8 cellular contexts compared by ENCODE assay signal in genomic region chr16:14629919-14630619, GRCh38. TPM values are rescaled to one million over a fixed set of nuclear protein-coding genes. Genes with fewer than 3 reads are reported as not detected.
DNase-seq lines count a peak whose midpoint lies in the region; ATAC-seq and TF ChIP-seq lines count a peak whose summit lies in the region.

A gene with protein sequence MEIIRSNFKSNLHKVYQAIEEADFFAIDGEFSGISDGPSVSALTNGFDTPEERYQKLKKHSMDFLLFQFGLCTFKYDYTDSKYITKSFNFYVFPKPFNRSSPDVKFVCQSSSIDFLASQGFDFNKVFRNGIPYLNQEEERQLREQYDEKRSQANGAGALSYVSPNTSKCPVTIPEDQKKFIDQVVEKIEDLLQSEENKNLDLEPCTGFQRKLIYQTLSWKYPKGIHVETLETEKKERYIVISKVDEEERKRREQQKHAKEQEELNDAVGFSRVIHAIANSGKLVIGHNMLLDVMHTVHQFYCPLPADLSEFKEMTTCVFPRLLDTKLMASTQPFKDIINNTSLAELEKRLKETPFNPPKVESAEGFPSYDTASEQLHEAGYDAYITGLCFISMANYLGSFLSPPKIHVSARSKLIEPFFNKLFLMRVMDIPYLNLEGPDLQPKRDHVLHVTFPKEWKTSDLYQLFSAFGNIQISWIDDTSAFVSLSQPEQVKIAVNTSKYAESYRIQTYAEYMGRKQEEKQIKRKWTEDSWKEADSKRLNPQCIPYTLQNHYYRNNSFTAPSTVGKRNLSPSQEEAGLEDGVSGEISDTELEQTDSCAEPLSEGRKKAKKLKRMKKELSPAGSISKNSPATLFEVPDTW (minus strand): TSS chr16:14630260. CDS start chr16:14630125, 135 bp downstream.

- H3K4me1 Mint-ChIP-seq in immature natural killer cell = peaks cover 58 to 78% of the 10 kb centered on the region in 2 donors

- H3K4me3 Mint-ChIP-seq in immature natural killer cell = peak within 1 kb of the TSS; percentile 94 to 100 (median 97)

- in situ Hi-C loops in GM18951 (cut with MboI; ENCODE audit: low sequenced_read_pairs, unreplicated experiment) = no loop called here

- H3K27me3 Mint-ChIP-seq in immature natural killer cell (ENCODE audit: low read depth in 3 of 3) = peaks cover 18 to 31% (median 18%) of the 10 kb centered on the region in 3 donors

- H3K9me3 Mint-ChIP-seq in immature natural killer cell = peaks cover 0 to 1% (median 0%) of the 10 kb centered on the region in 6 donors

- peak within 1 kb of the TSS; percentile 97 for H3K4me3 ChIP-seq in AG04449 (ENCODE audit: low read depth, low read length)

- TF ChIP-seq POLR2A in GM18951 (IDR thresholded peaks at IDR 0.05; ENCODE audit: extremely low read depth, insufficient read depth, insufficient read length) = peak; percentile 97

- ATAC-seq in HG03196 (IDR thresholded peaks at IDR 0.05; ENCODE audit: unreplicated experiment) = peak; percentile 53

- H3K27ac ChIP-seq in caudate nucleus (ENCODE audit: low read depth, low read length) = peak within 1 kb of the TSS; percentile 80

- H3K27ac Mint-ChIP-seq in immature natural killer cell = peak within 1 kb of the TSS; percentile 98 to 100 (median 100)

- DNase-seq in AG04449 (ENCODE audit: low read depth, low spot score) (peak; percentile 74), NCI-H345 treated with DMSO at 0.1 percent for 48 hours (lab: John Stamatoyannopoulos, UW; ENCODE audit: unreplicated experiment) (peak; percentile 82), caudate nucleus (lab: John Stamatoyannopoulos, UW) (peak; percentile 20 to 97 (median 89)), immature natural killer cell (peak; percentile 98 to 99 (median 98)), smooth muscle cell of the brain vasculature (ENCODE audit: low read depth, low spot score) (peak; percentile 92)
- peak; percentile 91 to 97 (median 96) for DNase-seq in activated CD4-positive, CD25-positive, alpha-beta regulatory T cell (lab: John Stamatoyannopoulos, UW)

- TF ChIP-seq CTCF in AG04449 (IDR thresholded peaks at IDR 0.05; ENCODE audit: insufficient read depth, low read length, missing control alignments) = no peak

- POLR2A ChIA-PET in AG04449 (lab: Yijun Ruan, JAX) = no interaction called here

- peaks cover 5 to 16% (median 9%) of the 10 kb centered on the region in 3 donors for H3K36me3 Mint-ChIP-seq in immature natural killer cell

- CTCF ChIA-PET in AG04449 (lab: Yijun Ruan, JAX) = interaction anchor here (0.8 to 0.9 kb wide), 2 partner anchors 101 to 380 kb away, joined by 3 to 4 read pairs; no protein-coding TSS in a partner anchor

RNA-seq across cellular contexts. Expression of the gene that starts here (rescaled TPM):
- 10 to 100 TPM; 36.3 to 60.4 (median 52.9) TPM for polyA plus RNA-seq in immature natural killer cell

Comparison
In these comparisons a context has a peak if more than half of its experiments do, and no peak if none do; other contexts are left out.
1. Peak in every context shown above with its lines: DNase-seq, ATAC-seq, H3K4me3 ChIP-seq and H3K27ac ChIP-seq.